In genomic region chr6:156379946-156380707, GRCh38 we compare ENCODE assay signal across 13 cellular contexts.
A peak's percentile ranks its signal among the peaks of the same experiment; 100 is the strongest.
DNase-seq lines count a peak whose midpoint lies in the region; ATAC-seq and TF ChIP-seq lines count a peak whose summit lies in the region.
"Had no signal": no experiment of that assay in that cellular context is flagged by ENCODE, and none has a peak within 500 bp of the region (broad histone marks: within the 10 kb centered on the region; RNA-seq: fewer than 3 reads in every experiment).

No MANE protein-coding gene starts in this region.

- H3K4me2 ChIP-seq in PC-9: peak overlapping the region; percentile 34; the same call in 1 of the 2 replicates

- no peaks in the 10 kb centered on the region for H3K79me2 ChIP-seq in PC-9 (ENCODE audit: low read depth)

- POLR2A ChIA-PET in HEK293 (lab: Yijun Ruan, JAX): interaction anchor here (0.7 kb wide), 1 partner anchor 490 kb away, joined by 8 read pairs; no protein-coding TSS in a partner anchor
- POLR2A ChIA-PET in PC-9 (lab: Charles Lee; ENCODE audit: unreplicated experiment): no interaction called here

- no TSS peak for BruUV-seq in PC-9 (replicated peaks; lab: Mats Ljungman, UMichigan)

- intact Hi-C loops in PC-9 (cut with micrococcal nuclease; ENCODE audit: unreplicated experiment): no loop called here

- no peak overlapping the region for H3K27ac ChIP-seq in HEK293 (ENCODE audit: extremely low read depth, low read depth, low read length)
- no peak overlapping the region for H3K27ac ChIP-seq in PC-9
- H3K27ac ChIP-seq: heart left ventricle, uterus had no signal

- no peaks in the 10 kb centered on the region for H3K36me3 ChIP-seq in HEK293 (ENCODE audit: control insufficient read depth in 2 of 2, insufficient read depth in 1 of 2, low read length in 2 of 2)
- no peaks in the 10 kb centered on the region for H3K36me3 ChIP-seq in PC-9 (ENCODE audit: low read depth)
- H3K36me3 ChIP-seq: heart left ventricle, sigmoid colon, uterus had no signal

- no peaks in the 10 kb centered on the region for H3F3A ChIP-seq in PC-9 (ENCODE audit: insufficient read depth, low read depth)

- ATAC-seq in HG03460 (IDR thresholded peaks at IDR 0.05; ENCODE audit: unreplicated experiment): no peak

- no peak overlapping the region for H2AFZ ChIP-seq in PC-9

- H3K4me1 ChIP-seq in HEK293 (ENCODE audit: control insufficient read depth, insufficient read depth, low read length) (peaks cover 9% of the 10 kb centered on the region; the same call in 1 of the 2 replicates), PC-9 (replicated peaks; ENCODE audit: insufficient read depth) (peaks cover 8% of the 10 kb centered on the region)
- H3K4me1 ChIP-seq: uterus had no signal

- H3K27me3 ChIP-seq in PC-9 (ENCODE audit: insufficient read depth, low read depth): no peaks in the 10 kb centered on the region
- H3K27me3 ChIP-seq: heart left ventricle, sigmoid colon, uterus had no signal

- H3K9me3 ChIP-seq in HEK293 (ENCODE audit: control insufficient read depth, insufficient read depth, low read depth, low read length) (no peaks in the 10 kb centered on the region), PC-9 (ENCODE audit: insufficient read depth, low read depth) (no peaks in the 10 kb centered on the region)
- H3K9me3 ChIP-seq: heart left ventricle, sigmoid colon, uterus had no signal

- H3K4me3 ChIP-seq in HEK293 (ENCODE audit: low read depth, low read length) (no peak overlapping the region), PC-9 (no peak overlapping the region), fibroblast of the aortic adventitia (ENCODE audit: low read depth, low read length) (no peak overlapping the region)
- H3K4me3 ChIP-seq: heart left ventricle, sigmoid colon, uterus had no signal

- H4K20me1 ChIP-seq in PC-9 (ENCODE audit: insufficient read depth): no peaks in the 10 kb centered on the region

- TF ChIP-seq CTCF in HEK293 (tag by site-specific recombination; IDR thresholded peaks at IDR 0.05) (no peak), PC-9 (conservative IDR thresholded peaks at IDR 0.05) (no peak), fibroblast of the aortic adventitia (IDR thresholded peaks at IDR 0.05; ENCODE audit: insufficient read depth, low read length) (no peak)

- DNase-seq in PC-9 (peak in 1 of 2 experiments; percentile 56), fibroblast of the aortic adventitia (ENCODE audit: low read depth) (peak; percentile 29), smooth muscle cell of the brain vasculature (ENCODE audit: low read depth, low spot score) (peak; percentile 9), DMS79 treated with DMSO at 0.1 percent for 48 hours (lab: John Stamatoyannopoulos, UW) (no peak)
- DNase-seq in stimulated activated CD4-positive, alpha-beta T cell treated with anti-CD3 and anti-CD28 coated beads, Interleukin-1b, Interleukin-23, amount 100 ng/mL, for 48 hours: no peak
- DNase-seq: activated CD4-positive, alpha-beta T cell treated with anti-CD3 and anti-CD28 coated beads for 4 hours; DND-41; heart left ventricle; NCI-H2227 treated with DMSO at 0.1 percent for 48 hours; sigmoid colon; uterus had no signal

- CTCF ChIA-PET in HEK293 (lab: Yijun Ruan, JAX) (no interaction called here), PC-9 (lab: Charles Lee) (no interaction called here)

- no peaks in the 10 kb centered on the region for H3K9me2 ChIP-seq in PC-9 (ENCODE audit: insufficient read depth)

TF ChIP-seq in HEK293, 187 proteins besides CTCF, POLR2A, EP300 and RAD21 (continues in another document):
- peak; percentile 83 for TF ChIP-seq ZIC2 (tag by site-specific recombination; IDR thresholded peaks at IDR 0.05)
- TF ChIP-seq FEZF1 (tag by site-specific recombination; IDR thresholded peaks at IDR 0.05): peak; percentile 61
- TF ChIP-seq ZNF707 (tag by site-specific recombination; IDR thresholded peaks at IDR 0.05): no peak
- peak; percentile 78 for TF ChIP-seq GLIS1 (tag by site-specific recombination; IDR thresholded peaks at IDR 0.05)
- no peak for TF ChIP-seq ZBTB20 (tag by site-specific recombination; IDR thresholded peaks at IDR 0.05)
- TF ChIP-seq TRIM28 (IDR thresholded peaks at IDR 0.05; ENCODE audit: borderline replicate concordance, low read length): peak; percentile 60
- TF ChIP-seq ZBTB44 (tag by site-specific recombination; IDR thresholded peaks at IDR 0.05): peak; percentile 16; the same call in 1 of the 2 replicates
- TF ChIP-seq ZNF629 (tag by site-specific recombination; IDR thresholded peaks at IDR 0.05): peak; percentile 45
- no peak for TF ChIP-seq WT1 (tag by site-specific recombination; IDR thresholded peaks at IDR 0.05)
- TF ChIP-seq ZNF488 (tag by site-specific recombination; IDR thresholded peaks at IDR 0.05): 0 out of 2 replicates have a peak, but pooled peaks have one; percentile 13
- TF ChIP-seq OSR2 (tag by site-specific recombination; IDR thresholded peaks at IDR 0.05): peak; percentile 69
- 0 out of 2 replicates have a peak, but pooled peaks have one; percentile 45 for TF ChIP-seq TCF7L2 (IDR thresholded peaks at IDR 0.05; ENCODE audit: borderline replicate concordance, low read depth, low read length)
- TF ChIP-seq ZNF580 (tag by site-specific recombination; IDR thresholded peaks at IDR 0.05): no peak
- TF ChIP-seq ZNF704 (tag by site-specific recombination; IDR thresholded peaks at IDR 0.05): no peak
- peak; percentile 62; the same call in 1 of the 2 replicates for TF ChIP-seq ZBTB17 (tag by site-specific recombination; IDR thresholded peaks at IDR 0.05)
- TF ChIP-seq SP7 (tag by site-specific recombination; IDR thresholded peaks at IDR 0.05): peak; percentile 95
- 0 out of 2 replicates have a peak, but pooled peaks have one; percentile 39 for TF ChIP-seq HIC1 (tag by site-specific recombination; IDR thresholded peaks at IDR 0.05)
- peak; percentile 94 for TF ChIP-seq MYNN (tag by site-specific recombination; IDR thresholded peaks at IDR 0.05; ENCODE audit: borderline replicate concordance)
- TF ChIP-seq HOXD13 (CRISPR knock-in tag; IDR thresholded peaks at IDR 0.05; ENCODE audit: borderline replicate concordance): 0 out of 2 replicates have a peak, but pooled peaks have one; percentile 38
- no peak for TF ChIP-seq ZNF169 (tag by site-specific recombination; IDR thresholded peaks at IDR 0.05)
- no peak for TF ChIP-seq PRDM1 (tag by site-specific recombination; IDR thresholded peaks at IDR 0.05)

Comparison
In these comparisons a context has a peak if more than half of its experiments do, and no peak if none do; other contexts are left out.
1. DNase-seq: peak in fibroblast of the aortic adventitia (single experiment) and smooth muscle cell of the brain vasculature (single experiment); none in stimulated activated CD4-positive, alpha-beta T cell treated with anti-CD3 and anti-CD28 coated beads, Interleukin-1b, Interleukin-23, amount 100 ng/mL, for 48 hours (single experiment) and DMS79 treated with DMSO at 0.1 percent for 48 hours (single experiment).